ENCODE assay signal across 14 cellular contexts in genomic region chr13:98598043-98598442, GRCh38. TPM values are rescaled to one million over a fixed set of nuclear protein-coding genes. Genes with fewer than 3 reads are reported as not detected.
DNase-seq lines count a peak whose midpoint lies in the region; ATAC-seq and TF ChIP-seq lines count a peak whose summit lies in the region.
"Had no signal": no experiment of that assay in that cellular context is flagged by ENCODE, and none has a peak within 500 bp of the region (broad histone marks: within the 10 kb centered on the region; RNA-seq: fewer than 3 reads in every experiment).

No MANE protein-coding gene starts in this region.

- intact Hi-C loops in posterior cingulate gyrus (cut with DNase I) = no loop called here

- H3K79me1 ChIP-seq in neuronal stem cell (ENCODE audit: low read depth, low read length) = no peaks in the 10 kb centered on the region

- H3K27me3 Mint-ChIP-seq in activated T-helper 17 cell treated with anti-CD3 and anti-CD28 coated beads, Interleukin-2, amount 50 U/mL, for 72 hours = no peaks in the 10 kb centered on the region
- H3K27me3 Mint-ChIP-seq: activated naive CD8-positive, alpha-beta T cell had no signal

- H3K27ac ChIP-seq in neuronal stem cell (replicated peaks; ENCODE audit: low read length) = no peak overlapping the region
- H3K27ac ChIP-seq: thyroid gland had no signal

- H3K4me1 ChIP-seq in BE2C (no peaks in the 10 kb centered on the region), neuronal stem cell (ENCODE audit: control insufficient read depth in 2 of 2, insufficient read depth in 1 of 2, low read depth in 1 of 2, low read length in 2 of 2) (peaks cover 0 to 3% of the 10 kb centered on the region in 2 donors)

- H3K36me3 Mint-ChIP-seq in activated T-helper 17 cell treated with anti-CD3 and anti-CD28 coated beads, Interleukin-2, amount 50 U/mL, for 72 hours (ENCODE audit: low read depth) = no peaks in the 10 kb centered on the region
- H3K36me3 Mint-ChIP-seq: activated naive CD8-positive, alpha-beta T cell; CD8-positive, alpha-beta T cell had no signal

- H2BK12ac ChIP-seq in neuronal stem cell (ENCODE audit: low read length) = no peak overlapping the region

- H2AFZ ChIP-seq in neuronal stem cell (ENCODE audit: low read length) = no peak overlapping the region

- TF ChIP-seq CTCF in BE2C (IDR thresholded peaks at IDR 0.05; ENCODE audit: low read depth, low read length) = peak; percentile 52
- TF ChIP-seq CTCF in foreskin fibroblast (IDR thresholded peaks at IDR 0.05; ENCODE audit: low read depth, low read length) = peak; percentile 23

- no peak overlapping the region for H2AK5ac ChIP-seq in neuronal stem cell (ENCODE audit: low read depth, low read length)

- H3K9me3 Mint-ChIP-seq in activated T-helper 17 cell treated with anti-CD3 and anti-CD28 coated beads, Interleukin-2, amount 50 U/mL, for 72 hours = peaks cover 5% of the 10 kb centered on the region
- H3K9me3 Mint-ChIP-seq: CD8-positive, alpha-beta T cell had no signal

- H3K4me1 Mint-ChIP-seq in activated T-helper 17 cell treated with anti-CD3 and anti-CD28 coated beads, Interleukin-2, amount 50 U/mL, for 72 hours = peaks cover 12% of the 10 kb centered on the region

- no peaks in the 10 kb centered on the region for H3K27me3 ChIP-seq in BE2C
- no peaks in the 10 kb centered on the region for H3K27me3 ChIP-seq in H7 (ENCODE audit: control insufficient read depth, insufficient read depth, low read length)
- H3K27me3 ChIP-seq in neuronal stem cell (ENCODE audit: control insufficient read depth in 3 of 3, insufficient read depth in 3 of 3, low read depth in 1 of 3, low read length in 3 of 3) = peaks cover 0 to 3% (median 0%) of the 10 kb centered on the region in 3 experiments
- H3K27me3 ChIP-seq: thyroid gland had no signal

- no peak for DNase-seq in BE2C
- DNase-seq in H7 = peak; percentile 47
- no peak for DNase-seq in foreskin fibroblast
- DNase-seq in posterior cingulate gyrus = no peak
- no peak for DNase-seq in middle frontal gyrus (ENCODE audit: extremely low spot score, low spot score)
- no peak for DNase-seq in neuronal stem cell (ENCODE audit: low spot score)
- DNase-seq: CD8-positive, alpha-beta T cell; glutamatergic neuron; NCI-H1048; Right ventricle myocardium superior; thyroid gland had no signal

- H3K27ac Mint-ChIP-seq in activated T-helper 17 cell treated with anti-CD3 and anti-CD28 coated beads, Interleukin-2, amount 50 U/mL, for 72 hours = peak overlapping the region; percentile 37
- H3K27ac Mint-ChIP-seq: activated naive CD8-positive, alpha-beta T cell; CD8-positive, alpha-beta T cell had no signal

- H2BK15ac ChIP-seq in neuronal stem cell (ENCODE audit: low read length) = no peak overlapping the region

- no peak overlapping the region for H3K9ac ChIP-seq in neuronal stem cell (ENCODE audit: low read depth, low read length, poor library complexity)

- no peak overlapping the region for H3K23ac ChIP-seq in neuronal stem cell (ENCODE audit: low read depth, low read length, poor library complexity)

- H4K91ac ChIP-seq in neuronal stem cell (ENCODE audit: low read depth, low read length, poor library complexity) = no peak overlapping the region

- H4K8ac ChIP-seq in neuronal stem cell (ENCODE audit: low read depth, low read length) = no peak overlapping the region

- H3K36me3 ChIP-seq in BE2C = no peaks in the 10 kb centered on the region
- H3K36me3 ChIP-seq in H7 (replicated peaks; ENCODE audit: control insufficient read depth, insufficient read depth, low read length) = no peaks in the 10 kb centered on the region
- no peaks in the 10 kb centered on the region for H3K36me3 ChIP-seq in neuronal stem cell (replicated peaks in 1 of 2; ENCODE audit: control insufficient read depth in 2 of 2, insufficient read depth in 2 of 2, low read length in 2 of 2)
- H3K36me3 ChIP-seq: thyroid gland had no signal

- no CpG with 5 or more reads among the region's 4 CpGs for WGBS in neuronal stem cell (ENCODE audit: extremely low coverage in 2 of 2, insufficient read length in 2 of 2, insufficient replicate concordance in 1 of 2), 2 donors

- H3K9me3 ChIP-seq in BE2C (no peaks in the 10 kb centered on the region), neuronal stem cell (replicated peaks in 1 of 2; ENCODE audit: control insufficient read depth in 2 of 2, insufficient read depth in 1 of 2, low read depth in 1 of 2, low read length in 2 of 2) (no peaks in the 10 kb centered on the region)
- H3K9me3 ChIP-seq: thyroid gland had no signal

- no peak overlapping the region for H3K14ac ChIP-seq in neuronal stem cell (ENCODE audit: low read length)

- ATAC-seq in activated T-helper 17 cell treated with anti-CD3 and anti-CD28 coated beads, Interleukin-2, amount 50 U/mL, for 72 hours (replicated peaks) = no peak
- no peak for ATAC-seq in HG03520 (IDR thresholded peaks at IDR 0.05; ENCODE audit: unreplicated experiment)
- ATAC-seq: CD8-positive, alpha-beta T cell had no signal

- H2BK120ac ChIP-seq in neuronal stem cell (ENCODE audit: low read depth, low read length) = no peak overlapping the region

- H3K4me3 Mint-ChIP-seq in activated T-helper 17 cell treated with anti-CD3 and anti-CD28 coated beads, Interleukin-2, amount 50 U/mL, for 72 hours = no peak overlapping the region
- H3K4me3 Mint-ChIP-seq: activated naive CD8-positive, alpha-beta T cell; CD8-positive, alpha-beta T cell had no signal

- no peak overlapping the region for H3K4ac ChIP-seq in neuronal stem cell (ENCODE audit: low read length)

- no peak overlapping the region for H3K18ac ChIP-seq in neuronal stem cell (ENCODE audit: low read length)

- H2BK5ac ChIP-seq in neuronal stem cell (ENCODE audit: low read length) = no peak overlapping the region

- no peak overlapping the region for H3K4me3 ChIP-seq in BE2C (ENCODE audit: low read depth, low read length)
- H3K4me3 ChIP-seq in H7 (ENCODE audit: insufficient read depth, low read depth, low read length) = no peak overlapping the region
- no peak overlapping the region for H3K4me3 ChIP-seq in foreskin fibroblast (ENCODE audit: low read depth in 1 of 2, low read length in 2 of 2)
- no peak overlapping the region for H3K4me3 ChIP-seq in neuronal stem cell (ENCODE audit: low read length in 2 of 2)
- H3K4me3 ChIP-seq: thyroid gland had no signal

- H3K4me2 ChIP-seq in neuronal stem cell (ENCODE audit: insufficient read depth, low read length, poor library complexity, severe bottlenecking) = no peak overlapping the region

RNA-seq across cellular contexts. Expression of gene STK24, which starts 21.1 kb away (rescaled TPM):
- 60.2 TPM for polyA plus RNA-seq in BE2C (2012; ENCODE audit: insufficient read depth, insufficient read length, low read depth)
- 107 and 131 TPM in 2 replicates for total RNA-seq in H7 (2014; rRNA removed; shearing (Covaris generic))
- 100 to 1,000 TPM; 212 to 231 TPM for total RNA-seq in activated T-helper 17 cell treated with anti-CD3 and anti-CD28 coated beads, Interleukin-2, amount 50 U/mL, for 72 hours
- polyA plus RNA-seq in neuronal stem cell (2013, experiment 1 of 2) = 162 TPM
- 159 TPM for polyA plus RNA-seq in neuronal stem cell (2013, experiment 2 of 2)
